In genomic region chr6:136635615-136636014, GRCh38 we compare ENCODE assay signal across 36 cellular contexts.
"Had no signal": no experiment of that assay in that cellular context is flagged by ENCODE, and none has a peak within 500 bp of the region (broad histone marks: within the 10 kb centered on the region; RNA-seq: fewer than 3 reads in every experiment).

No MANE protein-coding gene starts in this region.

- H3K4me3 ChIP-seq: MG63 had no signal

- DNase-seq: Karpas-422, Kasumi-1, KBM-7, KG1, MG63, MM.1S, MV-4-11, NCI-H1048, NCI-H1092, NCI-H1092 treated with DMSO at 0.1 percent for 48 hours, NCI-H1105, NCI-H1105 treated with DMSO at 0.1 percent for 48 hours, NCI-H1417, NCI-H1417 treated with DMSO at 0.1 percent for 48 hours, NCI-H1436, NCI-H1436 treated with DMSO at 0.1 percent for 48 hours, NCI-H146, NCI-H1694, NCI-H1694 treated with DMSO at 0.1 percent for 48 hours, NCI-H187, NCI-H187 treated with DMSO at 0.1 percent for 48 hours, NCI-H1930, NCI-H2029, NCI-H2029 treated with DMSO at 0.1 percent for 48 hours, NCI-H2081, NCI-H2081 treated with DMSO at 0.1 percent for 48 hours, NCI-H2107, NCI-H2171, NCI-H2171 treated with DMSO at 0.1 percent for 48 hours, NCI-H2227 treated with DMSO at 0.1 percent for 48 hours, NCI-H226, NCI-H345, NCI-H446, NCI-H446 treated with DMSO at 0.1 percent for 48 hours, NCI-H510A had no signal

- H3K27ac ChIP-seq: KMS-11 had no signal

- H3K27me3 ChIP-seq: MG63 had no signal

- H3K9me3 ChIP-seq: MG63 had no signal
